8 cellular contexts compared by ENCODE assay signal in genomic region chr11:85854557-85855340, GRCh38. TPM values are rescaled to one million over a fixed set of nuclear protein-coding genes. Genes with fewer than 3 reads are reported as not detected.
DNase-seq lines count a peak whose midpoint lies in the region; ATAC-seq and TF ChIP-seq lines count a peak whose summit lies in the region.

No MANE protein-coding gene starts in this region.

- DNase-seq in Panc1 (ENCODE audit: low read depth, low spot score) = peak; percentile 72
- peak; percentile 89 for DNase-seq in activated T-helper 1 cell treated with Interleukin-2 at 50 U/mL for 16 hours (ENCODE audit: low read depth)
- DNase-seq in fibroblast of mammary gland (ENCODE audit: low read depth) = peak; percentile 89
- peak; percentile 82 to 94 (median 88) for DNase-seq in naive thymus-derived CD8-positive, alpha-beta T cell
- peak; percentile 88 for DNase-seq in stimulated activated naive B cell treated with anti-CD40 and anti-IgM and Interleukin-4, amounts not matched to agents 10 μg/mL and 1 μg/mL and 100 μg/mL, for 72 hours

- H3K4me2 ChIP-seq in DOHH2 (ENCODE audit: low read length) = peak overlapping the region; percentile 93

- H3K9me2 ChIP-seq in DOHH2 (replicated peaks; ENCODE audit: control insufficient read depth, low read length) = no peaks in the 10 kb centered on the region

- H3K4me1 Mint-ChIP-seq in naive thymus-derived CD8-positive, alpha-beta T cell = peaks cover 3 to 10% (median 9%) of the 10 kb centered on the region in 4 donors
- peaks cover 4% of the 10 kb centered on the region in 2 donors for H3K4me1 Mint-ChIP-seq in stimulated activated naive B cell treated with anti-CD40 and anti-IgM and Interleukin-4, amounts not matched to agents 10 μg/mL and 1 μg/mL and 100 μg/mL, for 72 hours

- H3K9me3 ChIP-seq in DOHH2 (ENCODE audit: control insufficient read depth, insufficient read depth, low read length) (no peaks in the 10 kb centered on the region), KOPT-K1 (ENCODE audit: insufficient read depth, low read length, poor library complexity, severe bottlenecking) (no peaks in the 10 kb centered on the region), Panc1 (ENCODE audit: control insufficient read depth, insufficient read depth, low read depth, low read length) (peaks cover 12% of the 10 kb centered on the region; the same call in 1 of the 2 replicates)

- intact Hi-C loops in Panc1 (cut with micrococcal nuclease; ENCODE audit: unreplicated experiment) = loop anchor here (5.0 to 10.0 kb wide), 2 partner anchors 340 to 438 kb away; no protein-coding TSS in a partner anchor

- in situ Hi-C loops in Panc1 (cut with HindIII; ENCODE audit: low pct_unique_long_range_greater_than_20kb, low sequenced_read_pairs) = no loop called here

- CTCF ChIA-PET in Panc1 (lab: Charles Lee) = interaction anchor here (0.5 to 2.0 kb wide), 12 partner anchors 15 to 1136 kb away, joined by 3 to 9 read pairs (median 5); no protein-coding TSS in a partner anchor

- H3K27me3 Mint-ChIP-seq in naive thymus-derived CD8-positive, alpha-beta T cell = peaks cover 0 to 7% (median 2%) of the 10 kb centered on the region in 5 donors
- H3K27me3 Mint-ChIP-seq in stimulated activated naive B cell treated with anti-CD40 and anti-IgM and Interleukin-4, amounts not matched to agents 10 μg/mL and 1 μg/mL and 100 μg/mL, for 72 hours = peaks cover 7 to 12% of the 10 kb centered on the region in 2 donors

- 0 out of 2 replicates have a peak, but pooled peaks cover 4% of the 10 kb centered on the region for H3F3A ChIP-seq in DOHH2 (ENCODE audit: control insufficient read depth, insufficient read depth)

- H3K4me1 ChIP-seq in DOHH2 (ENCODE audit: control insufficient read depth, low read length) (peaks cover 12% of the 10 kb centered on the region), Panc1 (ENCODE audit: control insufficient read depth, insufficient read depth, low read length) (peaks cover 8% of the 10 kb centered on the region)

- H3K36me3 Mint-ChIP-seq in naive thymus-derived CD8-positive, alpha-beta T cell = peaks cover 0 to 3% (median 0%) of the 10 kb centered on the region in 3 donors
- H3K36me3 Mint-ChIP-seq in stimulated activated naive B cell treated with anti-CD40 and anti-IgM and Interleukin-4, amounts not matched to agents 10 μg/mL and 1 μg/mL and 100 μg/mL, for 72 hours = peaks cover 4 to 5% of the 10 kb centered on the region in 2 donors

- POLR2A ChIA-PET in Panc1 (lab: Charles Lee) = interaction anchor here (0.6 kb wide), 2 partner anchors 144 to 390 kb away, joined by 3 to 4 read pairs; no protein-coding TSS in a partner anchor
- POLR2A ChIA-PET in naive thymus-derived CD8-positive, alpha-beta T cell (lab: Charles Lee) = interaction anchor here (0.6 to 1.8 kb wide), 10 partner anchors 31 to 500 kb away, joined by 3 to 5 read pairs (median 3); partner anchors contain the start of genes PICALM, TMEM126A and TMEM126B

- ATAC-seq in GM21825 (IDR thresholded peaks at IDR 0.05; ENCODE audit: unreplicated experiment) (peak; percentile 99), Panc1 (peak; percentile 97)
- peak; percentile 91 to 94 for ATAC-seq in naive thymus-derived CD8-positive, alpha-beta T cell
- peak; percentile 97 to 99 for ATAC-seq in stimulated activated naive B cell treated with anti-CD40 and anti-IgM and Interleukin-4, amounts not matched to agents 10 μg/mL and 1 μg/mL and 100 μg/mL, for 72 hours (replicated peaks)

- H3K27ac ChIP-seq in DOHH2 (ENCODE audit: low read depth, low read length) (no peak overlapping the region), KOPT-K1 (ENCODE audit: low read depth, low read length, poor library complexity, severe bottlenecking) (peak overlapping the region; percentile 35), Panc1 (ENCODE audit: low read length) (peak overlapping the region; percentile 99)

- BruUV-seq in Panc1 (replicated peaks; lab: Mats Ljungman, UMichigan) = no TSS peak

- no peaks in the 10 kb centered on the region for H3K27me3 ChIP-seq in DOHH2 (ENCODE audit: control insufficient read depth, low read length)
- H3K27me3 ChIP-seq in Panc1 (ENCODE audit: control insufficient read depth, insufficient read depth, low read length) = no peaks in the 10 kb centered on the region

- peak overlapping the region; percentile 87 to 95 (median 91) for H3K4me3 Mint-ChIP-seq in naive thymus-derived CD8-positive, alpha-beta T cell
- peak overlapping the region; percentile 87 to 93 for H3K4me3 Mint-ChIP-seq in stimulated activated naive B cell treated with anti-CD40 and anti-IgM and Interleukin-4, amounts not matched to agents 10 μg/mL and 1 μg/mL and 100 μg/mL, for 72 hours

- H3K36me3 ChIP-seq in DOHH2 (ENCODE audit: control insufficient read depth, low read length) (no peaks in the 10 kb centered on the region), KOPT-K1 (ENCODE audit: insufficient read depth, low read length) (no peaks in the 10 kb centered on the region), Panc1 (ENCODE audit: control insufficient read depth, insufficient read depth, low read length) (no peaks in the 10 kb centered on the region)

- no peaks in the 10 kb centered on the region for H4K20me1 ChIP-seq in DOHH2 (ENCODE audit: control insufficient read depth, insufficient read depth, low read depth, low read length)

- peak overlapping the region; percentile 85 to 98 (median 94) for H3K27ac Mint-ChIP-seq in naive thymus-derived CD8-positive, alpha-beta T cell
- peak overlapping the region; percentile 90 for H3K27ac Mint-ChIP-seq in stimulated activated naive B cell treated with anti-CD40 and anti-IgM and Interleukin-4, amounts not matched to agents 10 μg/mL and 1 μg/mL and 100 μg/mL, for 72 hours

- H3K79me2 ChIP-seq in DOHH2 (ENCODE audit: control insufficient read depth, low read length) = no peaks in the 10 kb centered on the region

- TF ChIP-seq CTCF in DOHH2 (IDR thresholded peaks at IDR 0.05; ENCODE audit: low read depth, low read length, poor library complexity, severe bottlenecking) (peak; percentile 65), Panc1 (IDR thresholded peaks at IDR 0.05) (peak; percentile 98), fibroblast of mammary gland (conservative IDR thresholded peaks at IDR 0.05; ENCODE audit: control insufficient read depth, insufficient read depth, low read depth, low read length) (peak; percentile 40)

- H3K4me3 ChIP-seq in DOHH2 (ENCODE audit: low read length) (peak overlapping the region; percentile 76), Panc1 (ENCODE audit: low read depth in 2 of 2, low read length in 2 of 2) (peak overlapping the region; percentile 67 to 74), fibroblast of mammary gland (ENCODE audit: control insufficient read depth, low read depth, low read length) (peak overlapping the region; percentile 58)

- no peaks in the 10 kb centered on the region for H3K9me3 Mint-ChIP-seq in naive thymus-derived CD8-positive, alpha-beta T cell
- peaks cover 0 to 2% of the 10 kb centered on the region in 2 donors for H3K9me3 Mint-ChIP-seq in stimulated activated naive B cell treated with anti-CD40 and anti-IgM and Interleukin-4, amounts not matched to agents 10 μg/mL and 1 μg/mL and 100 μg/mL, for 72 hours

RNA-seq across cellular contexts. Expression of gene CCDC83, which starts 0.4 kb away (rescaled TPM):
- not detected for total RNA-seq in Panc1 (2021; ENCODE audit: unreplicated experiment)
- not detected for polyA plus RNA-seq in Panc1 (2012; ENCODE audit: insufficient read length)
- total RNA-seq in naive thymus-derived CD8-positive, alpha-beta T cell = not detected
- polyA plus RNA-seq in naive thymus-derived CD8-positive, alpha-beta T cell = not detected

RNA-seq across cellular contexts. Expression of gene SYTL2, which starts 43.8 kb away (rescaled TPM):
- total RNA-seq in Panc1 (2021; ENCODE audit: unreplicated experiment) = 132 TPM
- polyA plus RNA-seq in Panc1 (2012; ENCODE audit: insufficient read length) = 47.9 TPM
- total RNA-seq in naive thymus-derived CD8-positive, alpha-beta T cell = 10 to 100 TPM; 26.0 to 32.7 TPM
- polyA plus RNA-seq in naive thymus-derived CD8-positive, alpha-beta T cell = 10 to 100 TPM; 11.8 to 27.9 (median 18.0) TPM

Comparison
In these comparisons a context has a peak if more than half of its experiments do, and no peak if none do; other contexts are left out.
1. CTCF ChIP-seq: peak in every context shown above with its lines; median percentile 98 in Panc1; 65 in DOHH2; 40 in fibroblast of mammary gland.